ENCODE assay signal across 1 cellular context in genomic region chr1:2247760-2248126, GRCh38.
TF ChIP-seq lines count a peak whose summit lies in the region.

No MANE protein-coding gene starts in this region.

TF ChIP-seq in H1, 55 proteins besides CTCF, POLR2A, EP300 and RAD21:
- TF ChIP-seq POLR2AphosphoS5 (IDR thresholded peaks at IDR 0.05; ENCODE audit: low read depth, low read length) (no peak), SP2 (IDR thresholded peaks at IDR 0.05; ENCODE audit: low read length) (no peak), MAX (IDR thresholded peaks at IDR 0.05) (peak; percentile 40; the same call in 1 of the 2 replicates), PHF8 (conservative IDR thresholded peaks at IDR 0.05; ENCODE audit: low read depth, low read length) (no peak), TCF12 (IDR thresholded peaks at IDR 0.05; ENCODE audit: low read depth, low read length) (no peak), GTF2F1 (IDR thresholded peaks at IDR 0.05; ENCODE audit: borderline replicate concordance, low read depth, low read length) (no peak)
